18 cellular contexts compared by ENCODE assay signal in genomic region chr16:7835032-7835431, GRCh38.
"Had no signal": no experiment of that assay in that cellular context is flagged by ENCODE, and none has a peak within 500 bp of the region (broad histone marks: within the 10 kb centered on the region; RNA-seq: fewer than 3 reads in every experiment).

No MANE protein-coding gene starts in this region.

- H3K4me1 Mint-ChIP-seq: activated CD4-positive, alpha-beta T cell treated with anti-CD3 and anti-CD28 coated beads for 36 hours; immature natural killer cell; memory B cell; naive B cell; neural crest cell; WTC11 had no signal

- H3K4me3 ChIP-seq: mucosa of descending colon, prostate gland, right atrium auricular region, suprapubic skin, transverse colon, uterus had no signal

- H3K4me1 ChIP-seq: prostate gland, right atrium auricular region, suprapubic skin, transverse colon, uterus had no signal

- H3K27ac Mint-ChIP-seq: activated CD4-positive, alpha-beta memory T cell treated with anti-CD3 and anti-CD28 coated beads for 36 hours; activated CD4-positive, alpha-beta T cell treated with anti-CD3 and anti-CD28 coated beads for 36 hours; activated naive CD8-positive, alpha-beta T cell; dendritic cell treated with granulocyte-macrophage colony-stimulating factor and Interleukin-4, amounts not matched to agents 40 ng/mL and 50 ng/mL, for 4 days; immature natural killer cell; memory B cell; naive B cell; stimulated activated naive CD8-positive, alpha-beta T cell treated with anti-CD3 and anti-CD28 coated beads, Interleukin-15, Interleukin-2, amounts not matched to agents 100 ng/mL and 50 ng/mL, for 24 hours; WTC11 had no signal

- H3K36me3 ChIP-seq: prostate gland, right atrium auricular region, suprapubic skin, transverse colon, uterus had no signal

- H3K27ac ChIP-seq: prostate gland, right atrium auricular region, suprapubic skin, transverse colon, uterus had no signal

- H3K36me3 Mint-ChIP-seq: activated CD4-positive, alpha-beta memory T cell treated with anti-CD3 and anti-CD28 coated beads for 36 hours; activated naive CD8-positive, alpha-beta T cell; immature natural killer cell; memory B cell; naive B cell had no signal

- H3K4me3 Mint-ChIP-seq: activated CD4-positive, alpha-beta memory T cell treated with anti-CD3 and anti-CD28 coated beads for 36 hours; activated CD4-positive, alpha-beta T cell treated with anti-CD3 and anti-CD28 coated beads for 36 hours; activated naive CD8-positive, alpha-beta T cell; dendritic cell treated with granulocyte-macrophage colony-stimulating factor and Interleukin-4, amounts not matched to agents 40 ng/mL and 50 ng/mL, for 4 days; immature natural killer cell; memory B cell; neural crest cell; stimulated activated naive CD8-positive, alpha-beta T cell treated with anti-CD3 and anti-CD28 coated beads, Interleukin-15, Interleukin-2, amounts not matched to agents 100 ng/mL and 50 ng/mL, for 24 hours; WTC11 had no signal

- H3K9me3 Mint-ChIP-seq: dendritic cell treated with granulocyte-macrophage colony-stimulating factor and Interleukin-4, amounts not matched to agents 40 ng/mL and 50 ng/mL, for 4 days; neural crest cell had no signal

- H3K27me3 ChIP-seq: right atrium auricular region, suprapubic skin, transverse colon, uterus had no signal

- H3K27me3 Mint-ChIP-seq: activated CD4-positive, alpha-beta memory T cell treated with anti-CD3 and anti-CD28 coated beads for 36 hours; activated CD4-positive, alpha-beta T cell treated with anti-CD3 and anti-CD28 coated beads for 36 hours; activated naive CD8-positive, alpha-beta T cell; dendritic cell treated with granulocyte-macrophage colony-stimulating factor and Interleukin-4, amounts not matched to agents 40 ng/mL and 50 ng/mL, for 4 days; memory B cell; naive B cell; stimulated activated naive CD8-positive, alpha-beta T cell treated with anti-CD3 and anti-CD28 coated beads, Interleukin-15, Interleukin-2, amounts not matched to agents 100 ng/mL and 50 ng/mL, for 24 hours had no signal

- ATAC-seq: activated CD4-positive, alpha-beta T cell treated with anti-CD3 and anti-CD28 coated beads for 36 hours; mucosa of descending colon; WTC11 had no signal

- DNase-seq: activated CD4-positive, alpha-beta memory T cell treated with anti-CD3 and anti-CD28 coated beads for 36 hours; activated CD4-positive, alpha-beta T cell treated with anti-CD3 and anti-CD28 coated beads for 36 hours; activated T-cell treated with anti-CD3 and anti-CD28 coated beads for 4 hours; effector CD8-positive, alpha-beta T cell; immature natural killer cell; mucosa of descending colon; naive B cell; transverse colon; uterus had no signal
